Comparison of ENCODE assay signal across 2 cellular contexts in the genomic region with DNA sequence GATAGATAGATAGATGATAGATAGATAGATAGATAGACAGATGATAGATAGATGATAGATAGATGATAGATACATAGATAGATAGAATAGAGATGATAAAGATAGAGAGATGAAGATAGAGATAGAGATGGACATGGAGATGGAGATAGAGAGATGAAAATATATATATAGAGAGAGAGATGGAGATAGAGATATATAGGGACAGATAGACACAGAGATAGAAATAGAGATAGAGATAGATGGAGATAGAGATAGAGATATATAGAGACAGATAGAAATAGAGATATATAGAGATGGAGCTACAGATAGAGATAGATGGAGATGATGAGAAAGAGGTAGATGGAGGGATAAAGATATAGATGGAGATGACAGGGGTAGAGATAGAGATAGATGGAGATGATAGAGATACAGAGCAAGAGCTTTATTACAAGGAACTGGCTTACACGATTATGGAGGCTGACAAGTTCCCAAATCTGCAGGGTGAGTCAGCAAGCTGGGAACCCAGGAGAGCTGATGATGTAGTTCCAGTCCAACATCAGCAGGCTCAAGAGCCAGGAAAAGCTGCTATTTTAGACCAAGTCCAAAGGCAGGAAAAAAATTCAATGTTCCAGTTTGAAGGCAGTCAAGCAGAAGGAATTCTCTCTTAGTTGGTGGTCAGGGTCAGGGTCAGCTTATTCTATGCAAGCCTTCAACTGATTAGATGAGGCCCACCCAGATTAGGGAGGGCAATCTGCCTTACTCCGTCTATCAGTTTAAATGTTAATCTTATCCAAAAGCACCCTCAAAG.
TF ChIP-seq lines count a peak whose summit lies in the region.

No MANE protein-coding gene starts in this region.

TF ChIP-seq in IMR-90, 13 proteins besides CTCF, POLR2A, EP300 and RAD21:
- TF ChIP-seq SMC3 (IDR thresholded peaks at IDR 0.05; ENCODE audit: low read depth, low read length) = no peak
- TF ChIP-seq MXI1 (IDR thresholded peaks at IDR 0.05; ENCODE audit: borderline replicate concordance, low read depth, low read length) = no peak
- TF ChIP-seq MAZ (IDR thresholded peaks at IDR 0.05; ENCODE audit: borderline replicate concordance, low read depth, low read length) = no peak
- TF ChIP-seq RCOR1 (IDR thresholded peaks at IDR 0.05; ENCODE audit: insufficient replicate concordance, low read length) = no peak
- TF ChIP-seq, protein P1, sequence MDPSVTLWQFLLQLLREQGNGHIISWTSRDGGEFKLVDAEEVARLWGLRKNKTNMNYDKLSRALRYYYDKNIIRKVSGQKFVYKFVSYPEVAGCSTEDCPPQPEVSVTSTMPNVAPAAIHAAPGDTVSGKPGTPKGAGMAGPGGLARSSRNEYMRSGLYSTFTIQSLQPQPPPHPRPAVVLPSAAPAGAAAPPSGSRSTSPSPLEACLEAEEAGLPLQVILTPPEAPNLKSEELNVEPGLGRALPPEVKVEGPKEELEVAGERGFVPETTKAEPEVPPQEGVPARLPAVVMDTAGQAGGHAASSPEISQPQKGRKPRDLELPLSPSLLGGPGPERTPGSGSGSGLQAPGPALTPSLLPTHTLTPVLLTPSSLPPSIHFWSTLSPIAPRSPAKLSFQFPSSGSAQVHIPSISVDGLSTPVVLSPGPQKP (IDR thresholded peaks at IDR 0.05; ENCODE audit: borderline replicate concordance, low read depth, low read length) = no peak
- TF ChIP-seq MAFK (IDR thresholded peaks at IDR 0.05; ENCODE audit: low read depth, low read length) = no peak
- no peak for TF ChIP-seq FOS (IDR thresholded peaks at IDR 0.05; ENCODE audit: low read depth, low read length)
- no peak for TF ChIP-seq CHD1 (IDR thresholded peaks at IDR 0.05; ENCODE audit: low read depth, low read length)
- no peak for TF ChIP-seq RFX5 (IDR thresholded peaks at IDR 0.05; ENCODE audit: low read depth, low read length)
- TF ChIP-seq, protein P2, sequence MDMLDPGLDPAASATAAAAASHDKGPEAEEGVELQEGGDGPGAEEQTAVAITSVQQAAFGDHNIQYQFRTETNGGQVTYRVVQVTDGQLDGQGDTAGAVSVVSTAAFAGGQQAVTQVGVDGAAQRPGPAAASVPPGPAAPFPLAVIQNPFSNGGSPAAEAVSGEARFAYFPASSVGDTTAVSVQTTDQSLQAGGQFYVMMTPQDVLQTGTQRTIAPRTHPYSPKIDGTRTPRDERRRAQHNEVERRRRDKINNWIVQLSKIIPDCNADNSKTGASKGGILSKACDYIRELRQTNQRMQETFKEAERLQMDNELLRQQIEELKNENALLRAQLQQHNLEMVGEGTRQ (IDR thresholded peaks at IDR 0.05; ENCODE audit: low read depth, low read length) = no peak
- TF ChIP-seq CEBPB (IDR thresholded peaks at IDR 0.05; ENCODE audit: low read depth, low read length) = no peak
- no peak for TF ChIP-seq BHLHE40 (IDR thresholded peaks at IDR 0.05; ENCODE audit: low read depth, low read length)
- TF ChIP-seq NFE2L2 (IDR thresholded peaks at IDR 0.05; ENCODE audit: low read depth, low read length) = no peak

TF ChIP-seq in H1, 55 proteins besides CTCF, POLR2A, EP300 and RAD21:
- TF ChIP-seq CREB1 (IDR thresholded peaks at IDR 0.05) = no peak
- TF ChIP-seq, protein P3, sequence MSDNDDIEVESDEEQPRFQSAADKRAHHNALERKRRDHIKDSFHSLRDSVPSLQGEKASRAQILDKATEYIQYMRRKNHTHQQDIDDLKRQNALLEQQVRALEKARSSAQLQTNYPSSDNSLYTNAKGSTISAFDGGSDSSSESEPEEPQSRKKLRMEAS (IDR thresholded peaks at IDR 0.05) = no peak
- no peak for TF ChIP-seq YY1 (IDR thresholded peaks at IDR 0.05; ENCODE audit: low read depth, low read length)
- TF ChIP-seq POLR2AphosphoS5 (IDR thresholded peaks at IDR 0.05; ENCODE audit: low read depth, low read length) = no peak
- TF ChIP-seq RBBP5 (IDR thresholded peaks at IDR 0.05; ENCODE audit: borderline replicate concordance, low read depth, low read length) = no peak
- no peak for TF ChIP-seq FOSL1 (IDR thresholded peaks at IDR 0.05; ENCODE audit: insufficient read depth, low read depth, low read length)
- TF ChIP-seq SP4 (IDR thresholded peaks at IDR 0.05; ENCODE audit: low read length) = no peak
- no peak for TF ChIP-seq KDM4A (IDR thresholded peaks at IDR 0.05; ENCODE audit: low read depth, low read length, severe bottlenecking)
- TF ChIP-seq BCL11A (IDR thresholded peaks at IDR 0.05; ENCODE audit: low read depth in 2 of 2, low read length in 2 of 2) = no peak
- TF ChIP-seq PHF8 (conservative IDR thresholded peaks at IDR 0.05; ENCODE audit: low read depth, low read length) = no peak
- no peak for TF ChIP-seq RNF2 (IDR thresholded peaks at IDR 0.05; ENCODE audit: borderline replicate concordance, low read depth, low read length, missing control alignments, poor library complexity, severe bottlenecking)
- TF ChIP-seq ZNF274 (IDR thresholded peaks at IDR 0.05; ENCODE audit: borderline replicate concordance, extremely low read depth, low read length) = no peak
- TF ChIP-seq TAF1 (IDR thresholded peaks at IDR 0.05; ENCODE audit: low read depth, low read length) = no peak
